5 cellular contexts compared by ENCODE assay signal in the genomic region with DNA sequence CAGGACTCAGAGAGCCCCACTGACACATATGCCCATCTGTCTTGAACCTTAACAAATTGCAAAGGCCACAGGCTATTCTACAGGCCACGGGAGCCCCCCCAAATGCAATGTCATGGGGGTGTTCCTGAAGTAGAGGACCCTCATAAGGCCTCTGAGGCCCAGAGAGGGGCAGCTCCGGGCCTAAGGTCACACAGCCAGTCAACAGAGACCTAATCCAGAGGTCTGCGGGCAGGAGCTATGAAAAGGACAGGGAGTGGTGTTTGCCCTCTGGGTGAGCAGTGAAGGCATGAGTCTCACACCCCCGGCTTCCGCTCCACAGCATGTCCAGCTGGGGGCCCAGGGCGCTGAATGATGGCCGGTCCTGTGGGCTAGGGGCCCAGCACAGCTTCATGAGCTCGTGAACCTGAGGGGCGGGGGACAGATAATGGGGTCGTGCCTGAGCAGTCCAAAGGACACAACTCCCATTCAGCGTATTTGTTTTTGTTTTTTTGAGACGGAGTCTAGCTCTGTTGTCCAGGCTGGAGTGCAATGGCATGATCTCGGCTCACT. TPM values are rescaled to one million over a fixed set of nuclear protein-coding genes. Genes with fewer than 3 reads are reported as not detected.
"Had no signal": no experiment of that assay in that cellular context is flagged by ENCODE, and none has a peak within 500 bp of the region (broad histone marks: within the 10 kb centered on the region; RNA-seq: fewer than 3 reads in every experiment).

No MANE protein-coding gene starts in this region.

- H3K4me3 ChIP-seq: GM23338 had no signal

- H3K27ac Mint-ChIP-seq: GM23338, H9, IgD-negative memory B cell had no signal

- H3K4me1 Mint-ChIP-seq: IgD-negative memory B cell had no signal

- H3K9me3 Mint-ChIP-seq: GM23338, H9, IgD-negative memory B cell had no signal

- H3K4me3 Mint-ChIP-seq: GM23338, H9, IgD-negative memory B cell had no signal

- H3K27me3 Mint-ChIP-seq: IgD-negative memory B cell had no signal

- DNase-seq: H9, KBM-7 had no signal

RNA-seq across cellular contexts. Expression of gene INSL3, which starts 5.3 kb away (rescaled TPM):
- total RNA-seq: GM23338, HT-29 had no signal

RNA-seq across cellular contexts. Expression of gene SLC5A5, which starts 45.2 kb away (rescaled TPM):
- total RNA-seq: HT-29 had no signal
